In the genomic region with DNA sequence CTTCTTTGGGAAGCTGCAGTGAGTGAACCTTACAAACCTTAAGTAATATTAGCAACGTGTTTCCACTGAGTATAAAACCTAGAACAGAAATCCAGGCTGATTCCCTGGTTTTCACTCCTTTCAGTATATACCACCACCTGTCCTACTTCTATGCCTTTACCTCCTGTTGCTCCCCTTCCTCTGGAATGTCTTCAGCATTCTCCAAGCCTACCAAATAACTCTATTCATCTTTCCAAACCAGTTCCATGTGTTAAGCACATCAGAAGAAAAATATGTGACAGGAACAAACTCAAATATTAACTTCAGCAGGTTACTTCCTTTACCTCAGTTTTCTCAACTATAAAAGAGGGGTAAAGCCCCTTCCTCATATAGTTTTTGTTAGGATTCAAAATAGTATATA, we compare ENCODE assay signal across 17 cellular contexts. TPM values are rescaled to one million over a fixed set of nuclear protein-coding genes. Genes with fewer than 3 reads are reported as not detected.
DNase-seq lines count a peak whose midpoint lies in the region; ATAC-seq and TF ChIP-seq lines count a peak whose summit lies in the region.
"Had no signal": no experiment of that assay in that cellular context is flagged by ENCODE, and none has a peak within 500 bp of the region (broad histone marks: within the 10 kb centered on the region; RNA-seq: fewer than 3 reads in every experiment).

No MANE protein-coding gene starts in this region.

- H3K9ac ChIP-seq in smooth muscle cell (ENCODE audit: low read depth), result peak overlapping the region; percentile 0

- H3K27me3 ChIP-seq in Caco-2 (replicated peaks; ENCODE audit: control insufficient read depth, insufficient read depth, low read length) (no peaks in the 10 kb centered on the region), SJSA1 (replicated peaks) (no peaks in the 10 kb centered on the region), left lung (no peaks in the 10 kb centered on the region), smooth muscle cell (ENCODE audit: low read depth) (no peaks in the 10 kb centered on the region), foreskin keratinocyte (no peaks in the 10 kb centered on the region)

- 71% methylated on average over 1 of the region's 1 CpG for WGBS in smooth muscle cell (ENCODE audit: low lambda C conversion rate)

- H3F3A ChIP-seq in smooth muscle cell (ENCODE audit: low read depth), result peaks cover 29% of the 10 kb centered on the region

- no peak overlapping the region for H3K4me3 Mint-ChIP-seq in Caco-2 (ENCODE audit: unreplicated experiment)
- H3K4me3 Mint-ChIP-seq: activated CD4-positive, alpha-beta memory T cell treated with anti-CD3 and anti-CD28 coated beads, Interleukin-2, amount 10 ng/mL, durations not matched to agents 7 days and 5 days; activated T-helper 17 cell treated with anti-CD3 and anti-CD28 coated beads, Interleukin-2, amount 50 U/mL, for 72 hours; stimulated activated naive CD8-positive, alpha-beta T cell treated with anti-CD3 and anti-CD28 coated beads, Interleukin-15, amount 100 ng/mL, for 72 hours had no signal

- BruUV-seq in Caco-2 (replicated peaks; lab: Mats Ljungman, UMichigan), result no TSS peak
- no TSS peak for BruUV-seq in OCI-LY7 (replicated peaks; lab: Mats Ljungman, UMichigan)

- H4K20me1 ChIP-seq in smooth muscle cell (ENCODE audit: low read depth) (no peaks in the 10 kb centered on the region), OCI-LY7 (ENCODE audit: insufficient read depth, low read length) (no peaks in the 10 kb centered on the region)

- intact Hi-C loops in Caco-2 (cut with micrococcal nuclease; ENCODE audit: unreplicated experiment), result no loop called here
- intact Hi-C loops in left lung (cut with DNase I), result no loop called here
- intact Hi-C loops in OCI-LY7 (cut with micrococcal nuclease; ENCODE audit: unreplicated experiment), result no loop called here

- peaks cover 27% of the 10 kb centered on the region for H3K36me3 Mint-ChIP-seq in Caco-2 (ENCODE audit: insufficient read depth, unreplicated experiment)

- no peaks in the 10 kb centered on the region for H3K27me3 Mint-ChIP-seq in Caco-2 (ENCODE audit: insufficient read depth, unreplicated experiment)
- H3K27me3 Mint-ChIP-seq: activated CD4-positive, alpha-beta memory T cell treated with anti-CD3 and anti-CD28 coated beads, Interleukin-2, amount 10 ng/mL, durations not matched to agents 7 days and 5 days; activated T-helper 17 cell treated with anti-CD3 and anti-CD28 coated beads, Interleukin-2, amount 50 U/mL, for 72 hours; stimulated activated naive CD8-positive, alpha-beta T cell treated with anti-CD3 and anti-CD28 coated beads, Interleukin-15, amount 100 ng/mL, for 72 hours had no signal

- H3K9me3 ChIP-seq in Caco-2 (no peaks in the 10 kb centered on the region), SJSA1 (replicated peaks) (no peaks in the 10 kb centered on the region), left lung (no peaks in the 10 kb centered on the region), smooth muscle cell (replicated peaks; ENCODE audit: low read depth) (no peaks in the 10 kb centered on the region), OCI-LY7 (ENCODE audit: low read length) (no peaks in the 10 kb centered on the region)

- H3K9me3 Mint-ChIP-seq in Caco-2 (ENCODE audit: unreplicated experiment), result no peaks in the 10 kb centered on the region
- H3K9me3 Mint-ChIP-seq: activated T-helper 17 cell treated with anti-CD3 and anti-CD28 coated beads, Interleukin-2, amount 50 U/mL, for 72 hours; stimulated activated naive CD8-positive, alpha-beta T cell treated with anti-CD3 and anti-CD28 coated beads, Interleukin-15, amount 100 ng/mL, for 72 hours had no signal

- H3K27ac ChIP-seq in SJSA1, result peak overlapping the region; percentile 75
- peak overlapping the region; percentile 70 to 85 for H3K27ac ChIP-seq in left lung
- peak overlapping the region; percentile 93 for H3K27ac ChIP-seq in smooth muscle cell (ENCODE audit: low read depth)
- H3K27ac ChIP-seq in OCI-LY7 (ENCODE audit: low read depth, low read length, poor library complexity, severe bottlenecking), result no peak overlapping the region
- no peak overlapping the region for H3K27ac ChIP-seq in foreskin keratinocyte
- H3K27ac ChIP-seq: HL-60 had no signal

- no peak overlapping the region for H2AFZ ChIP-seq in smooth muscle cell (ENCODE audit: low read depth)
- H2AFZ ChIP-seq in OCI-LY7 (ENCODE audit: low read length), result no peak overlapping the region

- H3K9me2 ChIP-seq in OCI-LY7 (ENCODE audit: insufficient read depth, low read length), result no peaks in the 10 kb centered on the region

- H3K4me3 ChIP-seq in Caco-2 (ENCODE audit: low read depth, low read length) (no peak overlapping the region), SJSA1 (no peak overlapping the region), left lung (no peak overlapping the region), smooth muscle cell (no peak overlapping the region), OCI-LY7 (ENCODE audit: low read depth, low read length, poor library complexity, severe bottlenecking) (no peak overlapping the region)
- H3K4me3 ChIP-seq: lung had no signal

- TF ChIP-seq CTCF in Caco-2 (IDR thresholded peaks at IDR 0.05; ENCODE audit: insufficient read depth in 1 of 2, low read depth in 1 of 2, low read length in 1 of 2, severe bottlenecking in 1 of 2, unreplicated experiment in 1 of 2) (no peak), left lung (IDR thresholded peaks at IDR 0.05) (no peak), smooth muscle cell (IDR thresholded peaks at IDR 0.05; ENCODE audit: borderline replicate concordance, insufficient read depth, poor library complexity, severe bottlenecking) (no peak), OCI-LY7 (conservative IDR thresholded peaks at IDR 0.05; ENCODE audit: low read length) (no peak), foreskin keratinocyte (conservative IDR thresholded peaks at IDR 0.05) (no peak)

- ATAC-seq in left lung, result no peak
- no peak for ATAC-seq in foreskin keratinocyte
- ATAC-seq: activated T-helper 17 cell treated with anti-CD3 and anti-CD28 coated beads, Interleukin-2, amount 50 U/mL, for 72 hours; stimulated activated naive CD8-positive, alpha-beta T cell treated with anti-CD3 and anti-CD28 coated beads, Interleukin-15, amount 100 ng/mL, for 72 hours had no signal

- H3K36me3 ChIP-seq in Caco-2 (ENCODE audit: control insufficient read depth, insufficient read depth, low read length) (peaks cover 2% of the 10 kb centered on the region; the same call in 1 of the 2 replicates), SJSA1 (no peaks in the 10 kb centered on the region), left lung (peaks cover 0 to 6% of the 10 kb centered on the region in 2 donors), smooth muscle cell (ENCODE audit: low read depth) (no peaks in the 10 kb centered on the region), OCI-LY7 (ENCODE audit: insufficient read depth, low read length) (no peaks in the 10 kb centered on the region)

- H3K4me2 ChIP-seq in smooth muscle cell (peak overlapping the region; percentile 67), OCI-LY7 (ENCODE audit: low read length) (no peak overlapping the region)

- peaks cover 47% of the 10 kb centered on the region for H3K4me1 Mint-ChIP-seq in Caco-2 (ENCODE audit: low read depth, unreplicated experiment)

- POLR2A ChIA-PET in Caco-2 (lab: Charles Lee), result interaction anchor here (1.4 kb wide), 1 partner anchor 11 kb away, joined by 6 read pairs; no protein-coding TSS in a partner anchor
- POLR2A ChIA-PET in OCI-LY7 (lab: Charles Lee), result interaction anchor here (0.5 to 1.6 kb wide), 2 partner anchors 15 to 59 kb away, joined by 3 to 5 read pairs; no protein-coding TSS in a partner anchor

- H3K79me2 ChIP-seq in smooth muscle cell (ENCODE audit: low read depth), result no peaks in the 10 kb centered on the region
- H3K79me2 ChIP-seq in OCI-LY7 (ENCODE audit: insufficient read depth, low read depth, low read length), result no peaks in the 10 kb centered on the region

- peaks cover 53% of the 10 kb centered on the region for H3K4me1 ChIP-seq in Caco-2
- H3K4me1 ChIP-seq in SJSA1 (replicated peaks), result peaks cover 56% of the 10 kb centered on the region
- H3K4me1 ChIP-seq in left lung, result peaks cover 25 to 34% of the 10 kb centered on the region in 2 donors
- peaks cover 17% of the 10 kb centered on the region for H3K4me1 ChIP-seq in smooth muscle cell (ENCODE audit: low read depth)
- H3K4me1 ChIP-seq in OCI-LY7 (ENCODE audit: insufficient read depth, low read length, poor library complexity, severe bottlenecking), result peaks cover 5% of the 10 kb centered on the region
- H3K4me1 ChIP-seq in foreskin keratinocyte, result peaks cover 30% of the 10 kb centered on the region

- DNase-seq in Caco-2 (no peak), SJSA1 (ENCODE audit: low read depth in 1 of 2, low spot score in 2 of 2) (no peak), left lung (no peak), smooth muscle cell (lab: John Stamatoyannopoulos, UW; ENCODE audit: unreplicated experiment) (no peak), SW480 (ENCODE audit: low spot score) (no peak), OCI-LY7 (ENCODE audit: low spot score) (no peak), KG1 (lab: John Stamatoyannopoulos, UW) (no peak), foreskin keratinocyte (no peak)
- DNase-seq: activated CD4-positive, alpha-beta memory T cell treated with anti-CD3 and anti-CD28 coated beads, Interleukin-2, amount 10 ng/mL, durations not matched to agents 7 days and 5 days; amygdala; COR-L47; NCI-H1417 treated with DMSO at 0.1 percent for 48 hours; small intestine; stimulated activated naive CD8-positive, alpha-beta T cell treated with anti-CD3 and anti-CD28 coated beads, Interleukin-15, amount 100 ng/mL, for 72 hours had no signal

- CTCF ChIA-PET in Caco-2 (lab: Charles Lee), result interaction anchor here (0.6 kb wide), 1 partner anchor 53 kb away, joined by 9 read pairs; no protein-coding TSS in a partner anchor
- CTCF ChIA-PET in OCI-LY7 (lab: Charles Lee; ENCODE audit: unreplicated experiment), result no interaction called here

- H3K27ac Mint-ChIP-seq in Caco-2 (ENCODE audit: unreplicated experiment), result peak overlapping the region; percentile 24
- H3K27ac Mint-ChIP-seq: activated CD4-positive, alpha-beta memory T cell treated with anti-CD3 and anti-CD28 coated beads, Interleukin-2, amount 10 ng/mL, durations not matched to agents 7 days and 5 days; activated T-helper 17 cell treated with anti-CD3 and anti-CD28 coated beads, Interleukin-2, amount 50 U/mL, for 72 hours; stimulated activated naive CD8-positive, alpha-beta T cell treated with anti-CD3 and anti-CD28 coated beads, Interleukin-15, amount 100 ng/mL, for 72 hours had no signal

RNA-seq across cellular contexts. Expression of gene LIMA1, which starts 39.8 kb away (rescaled TPM):
- total RNA-seq in Caco-2 (2022), result 50.3 and 53.5 TPM in 2 replicates
- total RNA-seq in SJSA1 (2014; rRNA removed; shearing (Covaris generic)), result 156 and 199 TPM in 2 replicates
- total RNA-seq in left lung, result 10 to 100 TPM; 82.3 to 84.1 TPM
- total RNA-seq in smooth muscle cell, result 154 and 204 TPM in 2 replicates
- 39.6 and 68.3 TPM in 2 replicates for polyA plus RNA-seq in smooth muscle cell
- 6.2 and 7.4 TPM in 2 replicates for total RNA-seq in OCI-LY7 (2014; rRNA removed; shearing (Covaris generic))
- 18.2 and 20.4 TPM in 2 replicates for total RNA-seq in OCI-LY7 (2022)
- 512 and 582 TPM in 2 replicates for total RNA-seq in foreskin keratinocyte
- 244 and 245 TPM in 2 replicates for polyA plus RNA-seq in foreskin keratinocyte

Comparison
In these comparisons a context has a peak if more than half of its experiments do, and no peak if none do; other contexts are left out.
1. H3K27ac ChIP-seq: peak in SJSA1 (single experiment), left lung (2 of 2) and smooth muscle cell (single experiment); none in OCI-LY7 (single experiment) and foreskin keratinocyte (single experiment).